In the genomic region with DNA sequence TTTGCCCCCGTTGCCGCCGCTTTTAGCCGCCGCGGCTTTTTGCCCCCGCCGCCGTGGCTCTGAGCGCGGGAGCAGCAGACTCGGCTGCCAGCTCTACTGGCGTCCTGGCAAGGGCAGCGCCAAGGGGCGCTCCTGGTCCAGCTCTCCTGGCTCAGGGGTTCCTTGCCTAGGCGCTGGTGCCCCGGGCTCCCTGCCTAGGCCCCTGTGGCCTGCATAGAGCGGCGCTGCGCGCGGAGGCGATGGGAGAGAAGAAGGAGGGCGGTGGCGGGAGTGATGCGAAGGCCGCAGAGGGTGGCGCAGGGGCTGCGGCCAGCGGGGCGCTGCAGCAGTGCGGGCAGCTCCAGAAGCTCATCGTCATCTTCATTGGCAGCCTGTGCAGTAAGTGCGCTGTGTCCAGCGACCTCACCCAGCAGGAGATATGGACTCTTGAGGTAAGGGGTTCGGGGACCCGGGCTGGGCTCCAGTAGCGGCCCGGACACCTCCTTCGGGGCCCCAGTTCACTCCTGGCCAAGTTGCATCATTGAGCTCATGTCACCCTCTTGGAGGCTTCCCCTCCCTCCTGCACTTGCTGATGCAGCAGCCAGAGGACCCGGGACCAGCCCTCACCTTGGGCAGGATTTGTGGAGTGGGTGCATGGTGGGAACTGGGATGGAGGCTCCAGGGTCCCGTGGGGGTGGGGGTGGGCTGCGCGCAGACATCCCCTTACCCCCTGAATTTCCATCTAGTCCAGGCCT, we compare ENCODE assay signal across 17 cellular contexts.
"Had no signal": no experiment of that assay in that cellular context is flagged by ENCODE, and none has a peak within 500 bp of the region (broad histone marks: within the 10 kb centered on the region; RNA-seq: fewer than 3 reads in every experiment).

No MANE protein-coding gene starts in this region.

- H3K27me3 Mint-ChIP-seq: activated CD4-positive, alpha-beta T cell treated with anti-CD3 and anti-CD28 coated beads for 36 hours; activated CD8-positive, alpha-beta memory T cell treated with anti-CD3 and anti-CD28 coated beads, Interleukin-2, amount 10 ng/mL, durations not matched to agents 7 days and 5 days; progenitor cell of endocrine pancreas; stimulated activated naive CD8-positive, alpha-beta T cell treated with anti-CD3 and anti-CD28 coated beads, Interleukin-15, amount 100 ng/mL, for 72 hours had no signal

- H3K4me3 ChIP-seq: right atrium auricular region, skin epidermis had no signal

- DNase-seq: activated CD4-positive, alpha-beta T cell treated with anti-CD3 and anti-CD28 coated beads for 36 hours; activated CD4-positive, alpha-beta T cell treated with anti-CD3 and anti-CD28 coated beads, Interleukin-2, amount 50 U/mL, for 48 hours; activated CD8-positive, alpha-beta memory T cell treated with anti-CD3 and anti-CD28 coated beads, Interleukin-2, amount 10 ng/mL, durations not matched to agents 7 days and 5 days; activated naive CD4-positive, alpha-beta T cell treated with anti-CD3 and anti-CD28 coated beads for 36 hours; foreskin fibroblast; hippocampal formation; mammary epithelial cell; nephron progenitor cell; nucleus accumbens; stimulated activated CD4-positive, alpha-beta T cell treated with anti-CD3 and anti-CD28 coated beads, Interleukin-4, amount 100 ng/mL, for 1 hour; stimulated activated naive CD8-positive, alpha-beta T cell treated with anti-CD3 and anti-CD28 coated beads, Interleukin-15, amount 100 ng/mL, for 72 hours; trophoblast cell had no signal

- H3K27ac ChIP-seq: right atrium auricular region, skin epidermis had no signal

- ATAC-seq: activated CD4-positive, alpha-beta T cell treated with anti-CD3 and anti-CD28 coated beads for 36 hours; activated CD8-positive, alpha-beta memory T cell treated with anti-CD3 and anti-CD28 coated beads, Interleukin-2, amount 10 ng/mL, durations not matched to agents 7 days and 5 days; left lobe of liver; stimulated activated naive CD8-positive, alpha-beta T cell treated with anti-CD3 and anti-CD28 coated beads, Interleukin-15, amount 100 ng/mL, for 72 hours had no signal

- H3K4me3 Mint-ChIP-seq: activated CD4-positive, alpha-beta T cell treated with anti-CD3 and anti-CD28 coated beads for 36 hours; activated CD8-positive, alpha-beta memory T cell treated with anti-CD3 and anti-CD28 coated beads, Interleukin-2, amount 10 ng/mL, durations not matched to agents 7 days and 5 days; activated naive CD4-positive, alpha-beta T cell treated with anti-CD3 and anti-CD28 coated beads for 36 hours; nephron progenitor cell; stimulated activated naive CD8-positive, alpha-beta T cell treated with anti-CD3 and anti-CD28 coated beads, Interleukin-15, amount 100 ng/mL, for 72 hours; T-helper 2 cell treated with Interferon-gamma antibody and Interleukin-4, amounts not matched to agents 5 μg/mL and 100 μg/mL, for 36 hours had no signal

- H3K27me3 ChIP-seq: right atrium auricular region had no signal

- H3K36me3 ChIP-seq: right atrium auricular region had no signal

- H3K4me1 ChIP-seq: right atrium auricular region had no signal

- H3K9me3 ChIP-seq: right atrium auricular region had no signal

- H3K36me3 Mint-ChIP-seq: activated CD8-positive, alpha-beta memory T cell treated with anti-CD3 and anti-CD28 coated beads, Interleukin-2, amount 10 ng/mL, durations not matched to agents 7 days and 5 days had no signal

- H3K27ac Mint-ChIP-seq: activated CD4-positive, alpha-beta T cell treated with anti-CD3 and anti-CD28 coated beads for 36 hours; activated CD8-positive, alpha-beta memory T cell treated with anti-CD3 and anti-CD28 coated beads, Interleukin-2, amount 10 ng/mL, durations not matched to agents 7 days and 5 days; activated naive CD4-positive, alpha-beta T cell treated with anti-CD3 and anti-CD28 coated beads for 36 hours; nephron progenitor cell; progenitor cell of endocrine pancreas; T-helper 2 cell treated with Interferon-gamma antibody and Interleukin-4, amounts not matched to agents 5 μg/mL and 100 μg/mL, for 36 hours had no signal

- H3K4me1 Mint-ChIP-seq: activated CD4-positive, alpha-beta T cell treated with anti-CD3 and anti-CD28 coated beads for 36 hours; activated CD8-positive, alpha-beta memory T cell treated with anti-CD3 and anti-CD28 coated beads, Interleukin-2, amount 10 ng/mL, durations not matched to agents 7 days and 5 days; nephron progenitor cell; stimulated activated naive CD8-positive, alpha-beta T cell treated with anti-CD3 and anti-CD28 coated beads, Interleukin-15, amount 100 ng/mL, for 72 hours had no signal
